ENCODE assay signal across 11 cellular contexts in genomic region chr16:75053791-75054555, GRCh38. TPM values are rescaled to one million over a fixed set of nuclear protein-coding genes. Genes with fewer than 3 reads are reported as not detected.
DNase-seq lines count a peak whose midpoint lies in the region; ATAC-seq and TF ChIP-seq lines count a peak whose summit lies in the region.
"Had no signal": no experiment of that assay in that cellular context is flagged by ENCODE, and none has a peak within 500 bp of the region (broad histone marks: within the 10 kb centered on the region; RNA-seq: fewer than 3 reads in every experiment).

No MANE protein-coding gene starts in this region.

- H3K27ac Mint-ChIP-seq in WTC11: no peak overlapping the region
- no peak overlapping the region for H3K27ac Mint-ChIP-seq in activated CD4-positive, alpha-beta T cell treated with anti-CD3 and anti-CD28 coated beads for 36 hours

- intact Hi-C loops in activated CD4-positive, alpha-beta T cell treated with anti-CD3 and anti-CD28 coated beads for 36 hours (cut with DNase I, micrococcal nuclease): no loop called here

- ATAC-seq in WTC11 (no peak), foreskin keratinocyte (no peak)
- ATAC-seq in activated CD4-positive, alpha-beta T cell treated with anti-CD3 and anti-CD28 coated beads for 36 hours: no peak

- H3K27me3 ChIP-seq in foreskin keratinocyte: no peaks in the 10 kb centered on the region
- H3K27me3 ChIP-seq: neutrophil had no signal

- TF ChIP-seq CTCF in WTC11 (IDR thresholded peaks at IDR 0.05) (no peak), foreskin keratinocyte (conservative IDR thresholded peaks at IDR 0.05) (no peak)

- no peaks in the 10 kb centered on the region for H3K4me1 ChIP-seq in foreskin keratinocyte

- H3K4me1 Mint-ChIP-seq in WTC11: peaks cover 35% of the 10 kb centered on the region
- peaks cover 6% of the 10 kb centered on the region for H3K4me1 Mint-ChIP-seq in activated CD4-positive, alpha-beta T cell treated with anti-CD3 and anti-CD28 coated beads for 36 hours

- no peak overlapping the region for H3K4me3 Mint-ChIP-seq in WTC11
- H3K4me3 Mint-ChIP-seq in activated CD4-positive, alpha-beta T cell treated with anti-CD3 and anti-CD28 coated beads for 36 hours: no peak overlapping the region

- H3K36me3 Mint-ChIP-seq in WTC11: 0 out of 2 replicates have a peak, but pooled peaks cover 2% of the 10 kb centered on the region
- H3K36me3 Mint-ChIP-seq in activated CD4-positive, alpha-beta T cell treated with anti-CD3 and anti-CD28 coated beads for 36 hours (ENCODE audit: low read depth): no peaks in the 10 kb centered on the region

- POLR2A ChIA-PET in WTC11 (lab: Charles Lee): no interaction called here
- POLR2A ChIA-PET in activated CD4-positive, alpha-beta T cell treated with anti-CD3 and anti-CD28 coated beads for 36 hours (lab: Charles Lee): no interaction called here

- H3K27ac ChIP-seq in foreskin keratinocyte: no peak overlapping the region
- H3K27ac ChIP-seq: neutrophil had no signal

- DNase-seq in Ammon's horn (ENCODE audit: low spot score): peak; percentile 74
- peak; percentile 48 for DNase-seq in NCI-H1105 treated with DMSO at 0.1 percent for 48 hours (lab: John Stamatoyannopoulos, UW)
- no peak for DNase-seq in WTC11 (ENCODE audit: low spot score)
- peak; percentile 34 for DNase-seq in midbrain (lab: John Stamatoyannopoulos, UW)
- DNase-seq in NCI-H446 treated with DMSO at 0.1 percent for 48 hours (lab: John Stamatoyannopoulos, UW): no peak
- DNase-seq in activated CD4-positive, alpha-beta T cell treated with anti-CD3 and anti-CD28 coated beads for 36 hours: no peak
- DNase-seq in GF-D8 (lab: John Stamatoyannopoulos, UW): no peak
- no peak for DNase-seq in foreskin keratinocyte
- DNase-seq: effector CD8-positive, alpha-beta T cell; T1000 had no signal

- H3K9me3 Mint-ChIP-seq in WTC11: 0 out of 2 replicates have a peak, but pooled peaks cover 6% of the 10 kb centered on the region
- no peaks in the 10 kb centered on the region for H3K9me3 Mint-ChIP-seq in activated CD4-positive, alpha-beta T cell treated with anti-CD3 and anti-CD28 coated beads for 36 hours (ENCODE audit: low read depth)

- H3K27me3 Mint-ChIP-seq in WTC11 (ENCODE audit: low read depth): no peaks in the 10 kb centered on the region
- H3K27me3 Mint-ChIP-seq in activated CD4-positive, alpha-beta T cell treated with anti-CD3 and anti-CD28 coated beads for 36 hours: no peaks in the 10 kb centered on the region

- CTCF ChIA-PET in WTC11 (lab: Charles Lee): interaction anchor here (0.6 to 2.2 kb wide), 3 partner anchors 9 to 280 kb away, joined by 3 to 15 read pairs (median 12); partner anchors contain the start of gene FA2H
- CTCF ChIA-PET in activated CD4-positive, alpha-beta T cell treated with anti-CD3 and anti-CD28 coated beads for 36 hours (lab: Charles Lee): interaction anchor here (0.6 kb wide), 1 partner anchor 18 kb away, joined by 3 read pairs; no protein-coding TSS in a partner anchor

TF ChIP-seq in WTC11, 78 proteins besides CTCF, POLR2A, EP300 and RAD21:
- TF ChIP-seq NR2C2 (CRISPR knock-in tag; IDR thresholded peaks at IDR 0.05) (no peak), GABPB1 (CRISPR knock-in tag; IDR thresholded peaks at IDR 0.05) (peak; percentile 67)

RNA-seq across cellular contexts. Expression of gene ZNRF1, which starts 55.1 kb away (rescaled TPM):
- total RNA-seq in WTC11 (2021) (44.3 to 47.6 TPM (median 46.5 TPM) in 3 replicates), foreskin keratinocyte (17.4 and 18.5 TPM in 2 replicates)
- total RNA-seq in activated CD4-positive, alpha-beta T cell treated with anti-CD3 and anti-CD28 coated beads for 36 hours: 10 to 100 TPM; 35.2 to 42.9 TPM
- 22.2 and 22.8 TPM in 2 replicates for polyA plus RNA-seq in foreskin keratinocyte

Comparison
In these comparisons a context has a peak if more than half of its experiments do, and no peak if none do; other contexts are left out.
1. DNase-seq: peak in Ammon's horn (single experiment), NCI-H1105 treated with DMSO at 0.1 percent for 48 hours (single experiment) and midbrain (single experiment); none in WTC11 (single experiment), NCI-H446 treated with DMSO at 0.1 percent for 48 hours (single experiment), activated CD4-positive, alpha-beta T cell treated with anti-CD3 and anti-CD28 coated beads for 36 hours (single experiment), GF-D8 (single experiment) and foreskin keratinocyte (0 of 2).